In the genomic region with DNA sequence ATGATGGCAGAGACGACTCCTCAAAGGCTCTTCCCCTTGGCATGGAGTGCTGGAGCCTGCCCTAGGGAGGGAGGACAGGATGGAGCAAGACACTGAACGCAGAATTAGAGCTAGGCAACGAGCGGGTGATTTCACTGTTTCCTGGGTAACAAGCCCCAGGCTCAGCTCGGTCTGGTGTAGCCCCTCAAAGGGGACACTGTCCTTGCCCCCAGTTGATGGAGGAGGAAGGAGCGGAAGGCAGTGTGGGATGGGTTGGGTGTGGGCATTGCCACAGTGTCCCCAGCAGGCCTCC, we compare ENCODE assay signal across 17 cellular contexts. TPM values are rescaled to one million over a fixed set of nuclear protein-coding genes. Genes with fewer than 3 reads are reported as not detected.
DNase-seq lines count a peak whose midpoint lies in the region; ATAC-seq and TF ChIP-seq lines count a peak whose summit lies in the region.
"Had no signal": no experiment of that assay in that cellular context is flagged by ENCODE, and none has a peak within 500 bp of the region (broad histone marks: within the 10 kb centered on the region; RNA-seq: fewer than 3 reads in every experiment).

No MANE protein-coding gene starts in this region.

- intact Hi-C loops in Right ventricle myocardium superior (cut with DNase I): no loop called here

- WGBS in adipose tissue, 3 donors: 40 to 83% (median 40%) methylated on average over 6 of the region's 6 CpGs
- 44 to 57% methylated on average over 6 of the region's 6 CpGs for WGBS in upper lobe of left lung, 2 donors

- peaks cover 29 to 39% (median 32%) of the 10 kb centered on the region in 4 donors for H3K4me1 ChIP-seq in upper lobe of left lung
- H3K4me1 ChIP-seq: foreskin keratinocyte had no signal

- H3K27ac ChIP-seq in adipose tissue (ENCODE audit: low read depth, low read length) (peak overlapping the region; percentile 81), upper lobe of left lung (peak overlapping the region; percentile 87 to 92 (median 90))
- H3K27ac ChIP-seq: BLaER1 treated with 17β-estradiol and CSF1 and Interleukin-3, amounts not matched to agents 10 nM and 100 nM; foreskin keratinocyte had no signal

- no peaks in the 10 kb centered on the region for H3K36me3 ChIP-seq in upper lobe of left lung
- H3K36me3 ChIP-seq: BLaER1 treated with 17β-estradiol and CSF1 and Interleukin-3, amounts not matched to agents 10 nM and 100 nM had no signal

- ATAC-seq in Right ventricle myocardium superior (ENCODE audit: poor library complexity) (peak; percentile 56), omental fat pad (ENCODE audit: low FRiP score) (peak; percentile 55), upper lobe of left lung (ENCODE audit: low FRiP score in 2 of 2) (peak in 1 of 2 donors; percentile 41), GM21737 (IDR thresholded peaks at IDR 0.05; ENCODE audit: unreplicated experiment) (no peak)
- ATAC-seq: foreskin keratinocyte; stimulated activated naive B cell treated with anti-CD40 and anti-IgM and Interleukin-4, amounts not matched to agents 10 μg/mL and 1 μg/mL and 100 μg/mL, for 72 hours had no signal

- no peak for TF ChIP-seq POLR2A in upper lobe of left lung (IDR thresholded peaks at IDR 0.05)

- no peaks in the 10 kb centered on the region for H3K27me3 ChIP-seq in upper lobe of left lung
- H3K27me3 ChIP-seq: BLaER1 treated with 17β-estradiol and CSF1 and Interleukin-3, amounts not matched to agents 10 nM and 100 nM had no signal

- no peak overlapping the region for H3K4me3 ChIP-seq in upper lobe of left lung
- H3K4me3 ChIP-seq: BLaER1 treated with 17β-estradiol and CSF1 and Interleukin-3, amounts not matched to agents 10 nM and 100 nM had no signal

- DNase-seq in Right ventricle myocardium superior (peak; percentile 60), omental fat pad (ENCODE audit: low spot score) (no peak), upper lobe of left lung (no peak), activated T-cell treated with anti-CD3 and anti-CD28 coated beads for 4 hours (no peak)
- no peak for DNase-seq in stimulated activated CD4-positive, alpha-beta T cell treated with anti-CD3 and anti-CD28 coated beads, Interleukin-1b, Interleukin-23, amount 100 ng/mL, for 48 hours
- DNase-seq: activated CD4-positive, CD25-positive, alpha-beta regulatory T cell; activated naive CD4-positive, alpha-beta T cell treated with anti-CD3 and anti-CD28 coated beads, Interleukin-2, amount 10 ng/mL, durations not matched to agents 7 days and 5 days; effector memory CD4-positive, alpha-beta T cell; foreskin keratinocyte; NCI-H1417 treated with DMSO at 0.1 percent for 48 hours; NK-92 treated with Interleukin-12 subunit alpha and Interleukin-12 subunit beta, amount 100 ng/mL, for 24 hours; small intestine; stimulated activated naive B cell treated with anti-CD40 and anti-IgM and Interleukin-4, amounts not matched to agents 10 μg/mL and 1 μg/mL and 100 μg/mL, for 72 hours; T-helper 1 cell had no signal

- TF ChIP-seq EP300 in upper lobe of left lung (IDR thresholded peaks at IDR 0.05): no peak

- no peaks in the 10 kb centered on the region for H3K9me3 ChIP-seq in upper lobe of left lung
- H3K9me3 ChIP-seq: BLaER1 treated with 17β-estradiol and CSF1 and Interleukin-3, amounts not matched to agents 10 nM and 100 nM had no signal

- TF ChIP-seq CTCF in omental fat pad (IDR thresholded peaks at IDR 0.05): no peak
- no peak for TF ChIP-seq CTCF in upper lobe of left lung (IDR thresholded peaks at IDR 0.05)

RNA-seq across cellular contexts. Expression of gene GAA, which starts 31.5 kb away (rescaled TPM):
- 10 to 100 TPM; 21.0 to 30.0 (median 26.2) TPM for polyA plus RNA-seq in adipose tissue
- total RNA-seq in Right ventricle myocardium superior (45.3 TPM), omental fat pad (10 to 100 TPM; 52.8 to 83.0 (median 64.8) TPM), upper lobe of left lung (100 to 1,000 TPM in 5 of 6 donors, 10 to 100 TPM in 1; 54.7 to 178 (median 157) TPM)

RNA-seq across cellular contexts. Expression of gene CCDC40, which starts 33.4 kb away (rescaled TPM):
- polyA plus RNA-seq in adipose tissue: 1 to 10 TPM; 1.4 to 2.9 (median 2.1) TPM
- total RNA-seq in Right ventricle myocardium superior (4.5 TPM), omental fat pad (1 to 10 TPM; 3.5 to 8.8 (median 5.3) TPM), upper lobe of left lung (10 to 100 TPM in 5 of 6 donors, 1 to 10 TPM in 1; 4.1 to 96.4 (median 24.2) TPM)

RNA-seq across cellular contexts. Expression of gene TBC1D16, which starts 34.2 kb away (rescaled TPM):
- 10 to 100 TPM; 12.2 to 42.0 (median 37.9) TPM for polyA plus RNA-seq in adipose tissue
- total RNA-seq in Right ventricle myocardium superior (14.0 TPM), omental fat pad (10 to 100 TPM; 46.1 to 97.9 (median 65.3) TPM), upper lobe of left lung (10 to 100 TPM; 15.6 to 60.8 (median 24.1) TPM)
